28 cellular contexts compared by ENCODE assay signal in the genomic region with DNA sequence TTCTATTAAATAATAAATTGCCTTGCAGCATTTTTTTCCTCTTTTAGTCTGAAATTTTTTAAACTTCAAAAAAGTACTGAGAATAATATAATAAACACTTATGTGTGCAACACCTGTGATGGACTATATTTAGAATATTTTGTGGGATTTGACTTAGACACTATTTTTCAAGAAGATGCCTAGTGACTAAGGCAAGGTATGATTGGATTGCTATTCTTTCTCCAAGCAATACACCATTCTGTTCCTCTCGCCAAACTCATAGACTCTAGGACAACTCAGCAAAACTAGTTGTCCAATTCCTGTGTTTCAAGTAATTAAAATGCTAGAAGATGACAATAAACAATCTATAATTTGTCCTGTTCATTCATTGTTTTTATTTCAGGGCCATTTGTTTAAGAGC.
"Had no signal": no experiment of that assay in that cellular context is flagged by ENCODE, and none has a peak within 500 bp of the region (broad histone marks: within the 10 kb centered on the region; RNA-seq: fewer than 3 reads in every experiment).

No MANE protein-coding gene starts in this region.

- H3K4me3 ChIP-seq: colonic mucosa, esophagus squamous epithelium, gastrocnemius medialis, heart right ventricle, left lung, lower lobe of right lung, mucosa of descending colon had no signal

- H3K4me3 Mint-ChIP-seq: dendritic cell treated with granulocyte-macrophage colony-stimulating factor and Interleukin-4, amounts not matched to agents 40 ng/mL and 50 ng/mL, for 4 days; effector memory CD8-positive, alpha-beta T cell; endodermal cell; mesothelial cell of epicardium; naive B cell had no signal

- ATAC-seq: effector memory CD8-positive, alpha-beta T cell; esophagus mucosa; gastrocnemius medialis; heart right ventricle; left cardiac atrium; left lung; left ventricle myocardium superior; lower lobe of right lung; mucosa of descending colon had no signal

- H3K27ac ChIP-seq: colonic mucosa, epithelial cell of prostate, esophagus squamous epithelium, gastrocnemius medialis, heart right ventricle, left lung, lower lobe of right lung had no signal

- H3K36me3 ChIP-seq: colonic mucosa, esophagus squamous epithelium, gastrocnemius medialis, heart right ventricle, left lung, lower lobe of right lung had no signal

- DNase-seq: colonic mucosa; cortex of kidney; effector CD8-positive, alpha-beta T cell; effector memory CD8-positive, alpha-beta T cell; endodermal cell; erythroblast; esophagus squamous epithelium; foreskin fibroblast; foreskin melanocyte; gastrocnemius medialis; glutamatergic neuron; head of caudate nucleus; heart right ventricle; hippocampal formation; left cardiac atrium; left lung; left ventricle myocardium superior; lower lobe of right lung; mesenchymal stem cell; mucosa of descending colon; naive B cell had no signal

- H3K4me1 ChIP-seq: colonic mucosa, esophagus squamous epithelium, gastrocnemius medialis, heart right ventricle, left lung, lower lobe of right lung had no signal

- H3K9me3 ChIP-seq: colonic mucosa, esophagus squamous epithelium, gastrocnemius medialis, left lung, lower lobe of right lung, mucosa of descending colon had no signal

- H3K36me3 Mint-ChIP-seq: mesothelial cell of epicardium, naive B cell had no signal

- H3K9me3 Mint-ChIP-seq: dendritic cell treated with granulocyte-macrophage colony-stimulating factor and Interleukin-4, amounts not matched to agents 40 ng/mL and 50 ng/mL, for 4 days; effector memory CD8-positive, alpha-beta T cell; endodermal cell; mesothelial cell of epicardium; naive B cell had no signal

- H3K27me3 ChIP-seq: colonic mucosa, esophagus squamous epithelium, gastrocnemius medialis, heart right ventricle, left lung had no signal

- FAIRE-seq: endometrium, islet of Langerhans, keratinocyte had no signal

- H3K27ac Mint-ChIP-seq: dendritic cell treated with granulocyte-macrophage colony-stimulating factor and Interleukin-4, amounts not matched to agents 40 ng/mL and 50 ng/mL, for 4 days; effector memory CD8-positive, alpha-beta T cell; endodermal cell; mesothelial cell of epicardium; naive B cell had no signal

- H3K4me1 Mint-ChIP-seq: mesothelial cell of epicardium, naive B cell had no signal
